ENCODE assay signal across 2 cellular contexts in genomic region chr2:101387151-101387807, GRCh38.
TF ChIP-seq lines count a peak whose summit lies in the region.

A gene with protein sequence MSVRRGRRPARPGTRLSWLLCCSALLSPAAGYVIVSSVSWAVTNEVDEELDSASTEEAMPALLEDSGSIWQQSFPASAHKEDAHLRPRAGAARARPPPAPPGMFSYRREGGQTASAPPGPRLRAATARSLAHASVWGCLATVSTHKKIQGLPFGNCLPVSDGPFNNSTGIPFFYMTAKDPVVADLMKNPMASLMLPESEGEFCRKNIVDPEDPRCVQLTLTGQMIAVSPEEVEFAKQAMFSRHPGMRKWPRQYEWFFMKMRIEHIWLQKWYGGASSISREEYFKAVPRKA (minus strand): TSS chr2:101387503. CDS start chr2:101387457, 46 bp downstream.

TF ChIP-seq in A549, 52 proteins besides CTCF, POLR2A, EP300 and RAD21 (continued from another document):
- TF ChIP-seq, protein P1, sequence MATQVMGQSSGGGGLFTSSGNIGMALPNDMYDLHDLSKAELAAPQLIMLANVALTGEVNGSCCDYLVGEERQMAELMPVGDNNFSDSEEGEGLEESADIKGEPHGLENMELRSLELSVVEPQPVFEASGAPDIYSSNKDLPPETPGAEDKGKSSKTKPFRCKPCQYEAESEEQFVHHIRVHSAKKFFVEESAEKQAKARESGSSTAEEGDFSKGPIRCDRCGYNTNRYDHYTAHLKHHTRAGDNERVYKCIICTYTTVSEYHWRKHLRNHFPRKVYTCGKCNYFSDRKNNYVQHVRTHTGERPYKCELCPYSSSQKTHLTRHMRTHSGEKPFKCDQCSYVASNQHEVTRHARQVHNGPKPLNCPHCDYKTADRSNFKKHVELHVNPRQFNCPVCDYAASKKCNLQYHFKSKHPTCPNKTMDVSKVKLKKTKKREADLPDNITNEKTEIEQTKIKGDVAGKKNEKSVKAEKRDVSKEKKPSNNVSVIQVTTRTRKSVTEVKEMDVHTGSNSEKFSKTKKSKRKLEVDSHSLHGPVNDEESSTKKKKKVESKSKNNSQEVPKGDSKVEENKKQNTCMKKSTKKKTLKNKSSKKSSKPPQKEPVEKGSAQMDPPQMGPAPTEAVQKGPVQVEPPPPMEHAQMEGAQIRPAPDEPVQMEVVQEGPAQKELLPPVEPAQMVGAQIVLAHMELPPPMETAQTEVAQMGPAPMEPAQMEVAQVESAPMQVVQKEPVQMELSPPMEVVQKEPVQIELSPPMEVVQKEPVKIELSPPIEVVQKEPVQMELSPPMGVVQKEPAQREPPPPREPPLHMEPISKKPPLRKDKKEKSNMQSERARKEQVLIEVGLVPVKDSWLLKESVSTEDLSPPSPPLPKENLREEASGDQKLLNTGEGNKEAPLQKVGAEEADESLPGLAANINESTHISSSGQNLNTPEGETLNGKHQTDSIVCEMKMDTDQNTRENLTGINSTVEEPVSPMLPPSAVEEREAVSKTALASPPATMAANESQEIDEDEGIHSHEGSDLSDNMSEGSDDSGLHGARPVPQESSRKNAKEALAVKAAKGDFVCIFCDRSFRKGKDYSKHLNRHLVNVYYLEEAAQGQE (IDR thresholded peaks at IDR 0.05) = peak; percentile 65
- TF ChIP-seq SMC3 (IDR thresholded peaks at IDR 0.05) = peak; percentile 73
- TF ChIP-seq, protein P2, sequence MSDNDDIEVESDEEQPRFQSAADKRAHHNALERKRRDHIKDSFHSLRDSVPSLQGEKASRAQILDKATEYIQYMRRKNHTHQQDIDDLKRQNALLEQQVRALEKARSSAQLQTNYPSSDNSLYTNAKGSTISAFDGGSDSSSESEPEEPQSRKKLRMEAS (IDR thresholded peaks at IDR 0.05) = peak; percentile 30; the same call in 1 of the 2 replicates

TF ChIP-seq in GM23338, 12 proteins besides CTCF, POLR2A, EP300 and RAD21 (continued from another document):
- TF ChIP-seq, protein P3, sequence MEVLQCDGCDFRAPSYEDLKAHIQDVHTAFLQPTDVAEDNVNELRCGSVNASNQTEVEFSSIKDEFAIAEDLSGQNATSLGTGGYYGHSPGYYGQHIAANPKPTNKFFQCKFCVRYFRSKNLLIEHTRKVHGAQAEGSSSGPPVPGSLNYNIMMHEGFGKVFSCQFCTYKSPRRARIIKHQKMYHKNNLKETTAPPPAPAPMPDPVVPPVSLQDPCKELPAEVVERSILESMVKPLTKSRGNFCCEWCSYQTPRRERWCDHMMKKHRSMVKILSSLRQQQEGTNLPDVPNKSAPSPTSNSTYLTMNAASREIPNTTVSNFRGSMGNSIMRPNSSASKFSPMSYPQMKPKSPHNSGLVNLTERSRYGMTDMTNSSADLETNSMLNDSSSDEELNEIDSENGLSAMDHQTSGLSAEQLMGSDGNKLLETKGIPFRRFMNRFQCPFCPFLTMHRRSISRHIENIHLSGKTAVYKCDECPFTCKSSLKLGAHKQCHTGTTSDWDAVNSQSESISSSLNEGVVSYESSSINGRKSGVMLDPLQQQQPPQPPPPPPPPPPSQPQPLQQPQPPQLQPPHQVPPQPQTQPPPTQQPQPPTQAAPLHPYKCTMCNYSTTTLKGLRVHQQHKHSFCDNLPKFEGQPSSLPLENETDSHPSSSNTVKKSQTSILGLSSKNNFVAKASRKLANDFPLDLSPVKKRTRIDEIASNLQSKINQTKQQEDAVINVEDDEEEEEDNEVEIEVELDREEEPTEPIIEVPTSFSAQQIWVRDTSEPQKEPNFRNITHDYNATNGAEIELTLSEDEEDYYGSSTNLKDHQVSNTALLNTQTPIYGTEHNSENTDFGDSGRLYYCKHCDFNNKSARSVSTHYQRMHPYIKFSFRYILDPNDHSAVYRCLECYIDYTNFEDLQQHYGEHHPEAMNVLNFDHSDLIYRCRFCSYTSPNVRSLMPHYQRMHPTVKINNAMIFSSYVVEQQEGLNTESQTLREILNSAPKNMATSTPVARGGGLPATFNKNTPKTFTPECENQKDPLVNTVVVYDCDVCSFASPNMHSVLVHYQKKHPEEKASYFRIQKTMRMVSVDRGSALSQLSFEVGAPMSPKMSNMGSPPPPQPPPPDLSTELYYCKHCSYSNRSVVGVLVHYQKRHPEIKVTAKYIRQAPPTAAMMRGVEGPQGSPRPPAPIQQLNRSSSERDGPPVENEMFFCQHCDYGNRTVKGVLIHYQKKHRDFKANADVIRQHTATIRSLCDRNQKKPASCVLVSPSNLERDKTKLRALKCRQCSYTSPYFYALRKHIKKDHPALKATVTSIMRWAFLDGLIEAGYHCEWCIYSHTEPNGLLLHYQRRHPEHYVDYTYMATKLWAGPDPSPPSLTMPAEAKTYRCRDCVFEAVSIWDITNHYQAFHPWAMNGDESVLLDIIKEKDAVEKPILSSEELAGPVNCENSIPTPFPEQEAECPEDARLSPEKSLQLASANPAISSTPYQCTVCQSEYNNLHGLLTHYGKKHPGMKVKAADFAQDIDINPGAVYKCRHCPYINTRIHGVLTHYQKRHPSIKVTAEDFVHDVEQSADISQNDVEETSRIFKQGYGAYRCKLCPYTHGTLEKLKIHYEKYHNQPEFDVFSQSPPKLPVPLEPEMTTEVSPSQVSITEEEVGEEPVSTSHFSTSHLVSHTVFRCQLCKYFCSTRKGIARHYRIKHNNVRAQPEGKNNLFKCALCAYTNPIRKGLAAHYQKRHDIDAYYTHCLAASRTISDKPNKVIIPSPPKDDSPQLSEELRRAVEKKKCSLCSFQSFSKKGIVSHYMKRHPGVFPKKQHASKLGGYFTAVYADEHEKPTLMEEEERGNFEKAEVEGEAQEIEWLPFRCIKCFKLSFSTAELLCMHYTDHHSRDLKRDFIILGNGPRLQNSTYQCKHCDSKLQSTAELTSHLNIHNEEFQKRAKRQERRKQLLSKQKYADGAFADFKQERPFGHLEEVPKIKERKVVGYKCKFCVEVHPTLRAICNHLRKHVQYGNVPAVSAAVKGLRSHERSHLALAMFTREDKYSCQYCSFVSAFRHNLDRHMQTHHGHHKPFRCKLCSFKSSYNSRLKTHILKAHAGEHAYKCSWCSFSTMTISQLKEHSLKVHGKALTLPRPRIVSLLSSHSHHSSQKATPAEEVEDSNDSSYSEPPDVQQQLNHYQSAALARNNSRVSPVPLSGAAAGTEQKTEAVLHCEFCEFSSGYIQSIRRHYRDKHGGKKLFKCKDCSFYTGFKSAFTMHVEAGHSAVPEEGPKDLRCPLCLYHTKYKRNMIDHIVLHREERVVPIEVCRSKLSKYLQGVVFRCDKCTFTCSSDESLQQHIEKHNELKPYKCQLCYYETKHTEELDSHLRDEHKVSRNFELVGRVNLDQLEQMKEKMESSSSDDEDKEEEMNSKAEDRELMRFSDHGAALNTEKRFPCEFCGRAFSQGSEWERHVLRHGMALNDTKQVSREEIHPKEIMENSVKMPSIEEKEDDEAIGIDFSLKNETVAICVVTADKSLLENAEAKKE (CRISPR knock-in tag; IDR thresholded peaks at IDR 0.05) = no peak
- no peak for TF ChIP-seq POLR2AphosphoS5 (IDR thresholded peaks at IDR 0.05; ENCODE audit: low read depth)
